1 cellular context compared by ENCODE assay signal in genomic region chr2:2569306-2569705, GRCh38.
TF ChIP-seq lines count a peak whose summit lies in the region.

No MANE protein-coding gene starts in this region.

TF ChIP-seq in WTC11, 78 proteins besides CTCF, POLR2A, EP300 and RAD21 (continued from another document):
- no peak for TF ChIP-seq PRDM15 (CRISPR knock-in tag; IDR thresholded peaks at IDR 0.05)
- no peak for TF ChIP-seq ZNF423 (CRISPR knock-in tag; IDR thresholded peaks at IDR 0.05)
